Comparison of ENCODE assay signal across 17 cellular contexts in the genomic region with DNA sequence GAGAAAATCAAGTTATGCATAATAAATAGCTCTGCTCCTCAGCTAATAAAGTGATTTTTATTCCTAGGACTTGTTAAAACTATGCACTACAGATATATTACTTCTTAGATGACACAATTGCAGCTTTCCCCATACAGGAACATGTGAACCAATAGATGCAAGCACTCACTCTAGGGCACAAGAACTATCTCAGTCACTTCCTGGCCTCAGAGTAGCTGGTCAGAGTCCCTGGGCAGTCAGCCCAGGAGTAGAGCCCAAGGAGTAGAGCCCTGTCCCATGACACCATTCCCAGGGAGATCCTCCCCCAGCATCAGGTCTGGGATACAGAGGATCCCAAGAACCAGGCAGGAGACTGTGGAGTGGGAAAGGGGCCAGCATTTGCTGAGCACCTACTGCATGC. TPM values are rescaled to one million over a fixed set of nuclear protein-coding genes. Genes with fewer than 3 reads are reported as not detected.
DNase-seq lines count a peak whose midpoint lies in the region; ATAC-seq and TF ChIP-seq lines count a peak whose summit lies in the region.
"Had no signal": no experiment of that assay in that cellular context is flagged by ENCODE, and none has a peak within 500 bp of the region (broad histone marks: within the 10 kb centered on the region; RNA-seq: fewer than 3 reads in every experiment).

No MANE protein-coding gene starts in this region.

- peak in 1 of 2 donors; percentile 20 for ATAC-seq in left cardiac atrium
- no peak for ATAC-seq in HG03439 (IDR thresholded peaks at IDR 0.05; ENCODE audit: unreplicated experiment)
- ATAC-seq: stimulated activated naive CD8-positive, alpha-beta T cell treated with anti-CD3 and anti-CD28 coated beads, Interleukin-15, amount 100 ng/mL, for 72 hours had no signal

- peak overlapping the region in 1 of 5 donors; percentile 63 for H3K9ac ChIP-seq in subcutaneous abdominal adipose tissue (ENCODE audit: low read length in 5 of 5)

- no peaks in the 10 kb centered on the region for H3K9me3 ChIP-seq in adrenal gland (replicated peaks in 1 of 3)
- H3K9me3 ChIP-seq in subcutaneous abdominal adipose tissue (ENCODE audit: control insufficient read depth in 5 of 5, low read length in 5 of 5) = no peaks in the 10 kb centered on the region

- intact Hi-C loops in adrenal gland (cut with DNase I) (no loop called here), left cardiac atrium (cut with DNase I) (no loop called here)

- H3K36me3 ChIP-seq in adrenal gland (replicated peaks in 1 of 2) (no peaks in the 10 kb centered on the region), subcutaneous abdominal adipose tissue (ENCODE audit: control insufficient read depth in 5 of 5, insufficient read depth in 5 of 5, low read length in 5 of 5) (peaks cover 0 to 2% (median 0%) of the 10 kb centered on the region in 5 donors)

- H3K27ac ChIP-seq in adrenal gland (peak overlapping the region; percentile 30 to 95 (median 55)), subcutaneous abdominal adipose tissue (ENCODE audit: low read depth, low read length) (peak overlapping the region; percentile 94)

- H3K4me3 ChIP-seq in adrenal gland (no peak overlapping the region), subcutaneous abdominal adipose tissue (ENCODE audit: low read depth in 1 of 5, low read length in 5 of 5) (peak overlapping the region in 4 of 5 donors; percentile 24 to 49 (median 34))

- no peak for TF ChIP-seq CTCF in adrenal gland (IDR thresholded peaks at IDR 0.05)

- H3K27me3 ChIP-seq in adrenal gland (no peaks in the 10 kb centered on the region), subcutaneous abdominal adipose tissue (ENCODE audit: control insufficient read depth in 5 of 5, insufficient read depth in 4 of 5, low read length in 5 of 5) (no peaks in the 10 kb centered on the region)

- peak in 1 of 2 donors; percentile 82 for TF ChIP-seq POLR2A in adrenal gland (IDR thresholded peaks at IDR 0.05)

- peak; percentile 85 for DNase-seq in GM04504 (ENCODE audit: low read depth)
- DNase-seq in adrenal gland = peak; percentile 71 to 88 (median 84)
- peak; percentile 42 for DNase-seq in left cardiac atrium
- DNase-seq in stimulated activated naive CD4-positive, alpha-beta T cell (lab: John Stamatoyannopoulos, UW) = no peak
- DNase-seq in NCI-H510A treated with DMSO at 0.1 percent for 48 hours (lab: John Stamatoyannopoulos, UW) = no peak
- DNase-seq in GM19240 (ENCODE audit: insufficient read length, low spot score) = no peak
- DNase-seq: activated CD4-positive, alpha-beta T cell treated with anti-CD3 and anti-CD28 coated beads, Interleukin-2, amount 50 U/mL, for 4 hours; dermis blood vessel endothelial cell; DMS 273 treated with DMSO at 0.1 percent for 48 hours; H9; hippocampal formation; KBM-7; NCI-H2081 treated with DMSO at 0.1 percent for 48 hours; stimulated activated CD4-positive, alpha-beta T cell treated with anti-CD3 and anti-CD28 coated beads, Interleukin-4, amount 100 ng/mL, for 4 hours; stimulated activated naive CD8-positive, alpha-beta T cell treated with anti-CD3 and anti-CD28 coated beads, Interleukin-15, amount 100 ng/mL, for 72 hours had no signal

- peaks cover 83% of the 10 kb centered on the region in 2 donors for H3K4me1 ChIP-seq in adrenal gland (replicated peaks in 1 of 2)
- H3K4me1 ChIP-seq in subcutaneous abdominal adipose tissue (ENCODE audit: control insufficient read depth in 5 of 5, insufficient read depth in 5 of 5, low read length in 5 of 5) = peaks cover 23 to 96% (median 88%) of the 10 kb centered on the region in 5 donors

RNA-seq across cellular contexts. Expression of a gene that starts 2.7 kb away (rescaled TPM):
- 100 to 1,000 TPM; 238 to 341 (median 304) TPM for total RNA-seq in adrenal gland
- 100 to 1,000 TPM in 2 of 3 donors, 10 to 100 TPM in 1; 46.7 to 123 (median 122) TPM for polyA plus RNA-seq in adrenal gland
- 100 to 1,000 TPM; 436 to 508 TPM for total RNA-seq in left cardiac atrium

Comparison
In these comparisons a context has a peak if more than half of its experiments do, and no peak if none do; other contexts are left out.
1. DNase-seq: peak in GM04504 (single experiment), adrenal gland (7 of 7) and left cardiac atrium (single experiment); none in stimulated activated naive CD4-positive, alpha-beta T cell (0 of 6), NCI-H510A treated with DMSO at 0.1 percent for 48 hours (single experiment) and GM19240 (single experiment).
2. H3K4me3 ChIP-seq: peak in subcutaneous abdominal adipose tissue (4 of 5); none in adrenal gland (0 of 4).